In the genomic region with DNA sequence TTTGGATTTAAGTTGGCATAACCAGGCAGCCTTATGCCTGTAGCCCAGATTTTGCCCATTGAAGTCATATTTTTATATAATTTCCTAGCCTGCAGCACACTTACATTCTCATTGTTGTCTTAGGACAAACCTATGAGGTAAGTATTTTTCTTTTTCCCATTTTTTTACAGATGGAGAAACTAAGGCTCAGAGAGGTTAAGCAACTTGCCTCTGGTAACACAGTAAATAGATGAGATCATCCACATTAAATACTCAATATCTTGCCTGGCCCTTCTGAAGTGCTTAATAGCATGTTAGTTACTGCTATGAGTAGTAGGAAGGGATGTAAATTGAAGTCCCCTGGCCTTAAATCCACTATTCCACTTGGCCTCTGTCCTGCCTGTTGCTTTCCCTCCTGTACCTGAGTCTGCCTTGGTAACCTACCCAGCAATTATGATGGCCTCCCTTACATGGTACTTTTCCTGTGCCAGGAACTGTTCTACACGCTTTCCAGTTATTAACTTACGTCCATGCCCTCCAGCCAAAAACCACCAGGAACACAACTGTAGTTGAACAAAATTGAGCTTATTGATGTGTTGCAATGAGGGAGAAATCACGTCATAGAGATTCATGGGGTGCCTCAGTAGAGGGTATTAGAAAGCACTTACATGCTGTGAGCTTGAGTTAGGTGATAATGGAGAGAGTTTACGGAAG, we compare ENCODE assay signal across 25 cellular contexts.
"Had no signal": no experiment of that assay in that cellular context is flagged by ENCODE, and none has a peak within 500 bp of the region (broad histone marks: within the 10 kb centered on the region; RNA-seq: fewer than 3 reads in every experiment).

No MANE protein-coding gene starts in this region.

- H3K27ac ChIP-seq: adrenal gland, Peyer's patch, RWPE1, SJCRH30, VCaP had no signal

- DNase-seq: activated CD4-positive, alpha-beta T cell treated with anti-CD3 and anti-CD28 coated beads for 36 hours; activated CD4-positive, alpha-beta T cell treated with anti-CD3 and anti-CD28 coated beads, Interleukin-2, amount 50 U/mL, for 1 hour; activated CD8-positive, alpha-beta memory T cell treated with anti-CD3 and anti-CD28 coated beads, Interleukin-2, amount 50 U/mL, for 4 hours; activated CD8-positive, alpha-beta T cell treated with anti-CD3 and anti-CD28 coated beads for 36 hours; activated naive CD4-positive, alpha-beta T cell treated with anti-CD3 and anti-CD28 coated beads, Interleukin-2, amount 50 U/mL, for 16 hours; activated naive CD8-positive, alpha-beta T cell treated with anti-CD3 and anti-CD28 coated beads, Interleukin-2, amount 10 ng/mL, durations not matched to agents 7 days and 5 days; activated T-cell treated with anti-CD3 and anti-CD28 coated beads, Interleukin-2, amount 50 U/mL, for 1 hour; adrenal gland; anterior cingulate cortex; central memory CD4-positive, alpha-beta T cell; MM.1S; NCI-H1105; NCI-H1436; NCI-H1694 treated with DMSO at 0.1 percent for 48 hours; NCI-H2171; NCI-H2227 treated with DMSO at 0.1 percent for 48 hours; NCI-H526; NCI-H82; Peyer's patch; Right ventricle myocardium superior; SJCRH30; SK-N-SH; T-helper 1 cell had no signal

- H3K36me3 ChIP-seq: adrenal gland, Peyer's patch, SJCRH30 had no signal

- H3K9me3 ChIP-seq: adrenal gland, Peyer's patch, SJCRH30, SK-N-SH had no signal

- ATAC-seq: activated CD4-positive, alpha-beta T cell treated with anti-CD3 and anti-CD28 coated beads for 36 hours; activated CD8-positive, alpha-beta T cell treated with anti-CD3 and anti-CD28 coated beads for 36 hours had no signal

- H3K4me2 ChIP-seq: SK-N-SH had no signal

- H3K27me3 ChIP-seq: adrenal gland, Peyer's patch, SJCRH30 had no signal

- H3K9ac ChIP-seq: SK-N-SH had no signal

- H3K4me3 ChIP-seq: adrenal gland, Peyer's patch, SJCRH30 had no signal

- H3K4me1 ChIP-seq: Peyer's patch had no signal
